In genomic region chr14:96181188-96181762, GRCh38 we compare ENCODE assay signal across 2 cellular contexts.
TF ChIP-seq lines count a peak whose summit lies in the region.

No MANE protein-coding gene starts in this region.

TF ChIP-seq in IMR-90, 13 proteins besides CTCF, POLR2A, EP300 and RAD21:
- no peak for TF ChIP-seq MXI1 (IDR thresholded peaks at IDR 0.05; ENCODE audit: borderline replicate concordance, low read depth, low read length)

TF ChIP-seq in H1, 55 proteins besides CTCF, POLR2A, EP300 and RAD21:
- TF ChIP-seq ZNF274 (IDR thresholded peaks at IDR 0.05; ENCODE audit: borderline replicate concordance, extremely low read depth, low read length), result no peak
- no peak for TF ChIP-seq CREB1 (IDR thresholded peaks at IDR 0.05)
- TF ChIP-seq BRCA1 (IDR thresholded peaks at IDR 0.05; ENCODE audit: low read depth, low read length), result no peak
- TF ChIP-seq SRF (IDR thresholded peaks at IDR 0.05; ENCODE audit: low read depth, low read length), result no peak
- no peak for TF ChIP-seq YY1 (IDR thresholded peaks at IDR 0.05; ENCODE audit: low read depth, low read length)
- no peak for TF ChIP-seq USF2 (IDR thresholded peaks at IDR 0.05; ENCODE audit: low read length)
- no peak for TF ChIP-seq SP4 (IDR thresholded peaks at IDR 0.05; ENCODE audit: low read length)
- no peak for TF ChIP-seq FOSL1 (IDR thresholded peaks at IDR 0.05; ENCODE audit: insufficient read depth, low read depth, low read length)
